Comparison of ENCODE assay signal across 9 cellular contexts in genomic region chr16:67396159-67396774, GRCh38. TPM values are rescaled to one million over a fixed set of nuclear protein-coding genes. Genes with fewer than 3 reads are reported as not detected.
DNase-seq lines count a peak whose midpoint lies in the region; ATAC-seq, FAIRE-seq and TF ChIP-seq lines count a peak whose summit lies in the region.
"Had no signal": no experiment of that assay in that cellular context is flagged by ENCODE, and none has a peak within 500 bp of the region (broad histone marks: within the 10 kb centered on the region; RNA-seq: fewer than 3 reads in every experiment).

No MANE protein-coding gene starts in this region.

- no peak overlapping the region for H3K4me3 Mint-ChIP-seq in naive thymus-derived CD4-positive, alpha-beta T cell

- no peaks in the 10 kb centered on the region for H3K9me3 ChIP-seq in iPS-18a (ENCODE audit: control insufficient read depth, low read depth, low read length)
- no peaks in the 10 kb centered on the region for H3K9me3 ChIP-seq in small intestine (ENCODE audit: control insufficient read depth, low read depth)
- H3K9me3 ChIP-seq in naive thymus-derived CD4-positive, alpha-beta T cell (ENCODE audit: control insufficient read depth in 2 of 3, low read length in 3 of 3), result no peaks in the 10 kb centered on the region

- no peaks in the 10 kb centered on the region for H3K9me3 Mint-ChIP-seq in naive thymus-derived CD4-positive, alpha-beta T cell

- in situ Hi-C loops in astrocyte of the spinal cord (cut with HindIII; ENCODE audit: low sequenced_read_pairs), result no loop called here

- H3K36me3 ChIP-seq in iPS-18a (ENCODE audit: control insufficient read depth, low read depth, low read length) (no peaks in the 10 kb centered on the region), small intestine (ENCODE audit: control insufficient read depth in 2 of 2, insufficient read depth in 2 of 2, low read length in 2 of 2) (no peaks in the 10 kb centered on the region)
- no peaks in the 10 kb centered on the region for H3K36me3 ChIP-seq in naive thymus-derived CD4-positive, alpha-beta T cell (ENCODE audit: control insufficient read depth in 2 of 3, insufficient read depth in 3 of 3, low read length in 3 of 3)

- POLR2A ChIA-PET in naive thymus-derived CD4-positive, alpha-beta T cell (lab: Charles Lee), result no interaction called here

- H3K27ac ChIP-seq in iPS-18a (ENCODE audit: low read length) (no peak overlapping the region), small intestine (ENCODE audit: low read depth in 1 of 2, low read length in 1 of 2) (peak overlapping the region; percentile 22 to 64)
- no peak overlapping the region for H3K27ac ChIP-seq in naive thymus-derived CD4-positive, alpha-beta T cell (ENCODE audit: low read depth, low read length)

- no peak overlapping the region for H3K9ac ChIP-seq in iPS-18a (ENCODE audit: low read length)

- intact Hi-C loops in naive thymus-derived CD4-positive, alpha-beta T cell (cut with micrococcal nuclease), result loop anchor here in 1 of 2 donors (5.0 kb wide), 1 partner anchor 119 kb away; the partner anchor contains the start of gene PLEKHG4

- no peak for FAIRE-seq in small intestine (lab: Jason Lieb, UNC)

- H3K27ac Mint-ChIP-seq in naive thymus-derived CD4-positive, alpha-beta T cell, result no peak overlapping the region
- H3K27ac Mint-ChIP-seq: activated naive CD8-positive, alpha-beta T cell had no signal

- WGBS in small intestine, 3 donors, result 8 to 27% (median 21%) methylated on average over 27 of the region's 27 CpGs

- TF ChIP-seq CTCF in astrocyte of the spinal cord (IDR thresholded peaks at IDR 0.05; ENCODE audit: low read depth, low read length), result no peak

- ATAC-seq in HG03039 (IDR thresholded peaks at IDR 0.05; ENCODE audit: unreplicated experiment), result no peak
- ATAC-seq in naive thymus-derived CD4-positive, alpha-beta T cell, result no peak

- no peak overlapping the region for H3K4me3 ChIP-seq in astrocyte of the spinal cord (ENCODE audit: low read depth, low read length)
- H3K4me3 ChIP-seq in iPS-18a (ENCODE audit: low read length), result peak overlapping the region; percentile 22
- no peak overlapping the region for H3K4me3 ChIP-seq in small intestine (ENCODE audit: low read depth in 1 of 2, low read length in 2 of 2)
- H3K4me3 ChIP-seq in naive thymus-derived CD4-positive, alpha-beta T cell (ENCODE audit: low read length), result no peak overlapping the region

- H3K4me1 Mint-ChIP-seq in naive thymus-derived CD4-positive, alpha-beta T cell, result peaks cover 6 to 18% (median 6%) of the 10 kb centered on the region in 7 donors

- no peaks in the 10 kb centered on the region for H3K36me3 Mint-ChIP-seq in naive thymus-derived CD4-positive, alpha-beta T cell
- H3K36me3 Mint-ChIP-seq: activated naive CD8-positive, alpha-beta T cell had no signal

- H3K27me3 ChIP-seq in iPS-18a (ENCODE audit: control insufficient read depth, insufficient read depth, low read length) (peaks cover 60% of the 10 kb centered on the region), small intestine (ENCODE audit: control insufficient read depth in 2 of 2, insufficient read depth in 2 of 2, low read length in 2 of 2) (no peaks in the 10 kb centered on the region)
- H3K27me3 ChIP-seq in naive thymus-derived CD4-positive, alpha-beta T cell (ENCODE audit: control insufficient read depth in 2 of 2, insufficient read depth in 2 of 2, low read length in 2 of 2), result peaks cover 4 to 11% of the 10 kb centered on the region in 2 donors

- DNase-seq in DMS 273 treated with DMSO at 0.1 percent for 48 hours (lab: John Stamatoyannopoulos, UW) (peak; percentile 75), NCI-H1930 (lab: John Stamatoyannopoulos, UW) (peak; percentile 36 to 56), astrocyte of the spinal cord (ENCODE audit: low read depth, low spot score) (peak; percentile 78), small intestine (peak; percentile 91), foreskin melanocyte (no peak)
- no peak for DNase-seq in naive thymus-derived CD4-positive, alpha-beta T cell

- peaks cover 16 to 41% (median 29%) of the 10 kb centered on the region in 5 donors for H3K27me3 Mint-ChIP-seq in naive thymus-derived CD4-positive, alpha-beta T cell

- H3K4me1 ChIP-seq in iPS-18a (ENCODE audit: control insufficient read depth, low read depth, low read length) (peaks cover 21% of the 10 kb centered on the region), small intestine (ENCODE audit: control insufficient read depth in 2 of 2, insufficient read depth in 1 of 2, low read depth in 1 of 2, low read length in 1 of 2) (peaks cover 0 to 20% of the 10 kb centered on the region in 2 donors)
- peaks cover 7 to 8% of the 10 kb centered on the region in 2 donors for H3K4me1 ChIP-seq in naive thymus-derived CD4-positive, alpha-beta T cell (ENCODE audit: control insufficient read depth in 2 of 2, insufficient read depth in 2 of 2, low read length in 2 of 2)

- CTCF ChIA-PET in naive thymus-derived CD4-positive, alpha-beta T cell (lab: Charles Lee), result no interaction called here

RNA-seq across cellular contexts. Expression of gene TPPP3, which starts 3.0 kb away (rescaled TPM):
- polyA plus RNA-seq in small intestine, result 10 to 100 TPM; 10.3 to 34.8 (median 19.9) TPM
- total RNA-seq in naive thymus-derived CD4-positive, alpha-beta T cell, result 10 to 100 TPM in 1 of 5 experiments, under 1 TPM in 1, not detected in 3; 0.37 to 18.7 TPM
- polyA plus RNA-seq in naive thymus-derived CD4-positive, alpha-beta T cell, result under 1 TPM in 1 of 2 donors, not detected in 1; 0.19 TPM

RNA-seq across cellular contexts. Expression of gene ZDHHC1, which starts 20.0 kb away (rescaled TPM):
- polyA plus RNA-seq in small intestine, result 1 to 10 TPM in 2 of 3 donors, not detected in 1; 1.9 to 5.3 TPM
- total RNA-seq in naive thymus-derived CD4-positive, alpha-beta T cell, result 1 to 10 TPM in 1 of 5 experiments, under 1 TPM in 2, not detected in 2; 0.34 to 3.6 (median 0.48) TPM
- polyA plus RNA-seq in naive thymus-derived CD4-positive, alpha-beta T cell, result not detected

RNA-seq across cellular contexts. Expression of gene HSD11B2, which starts 34.7 kb away (rescaled TPM):
- 100 to 1,000 TPM in 2 of 3 donors, 10 to 100 TPM in 1; 93.7 to 166 (median 129) TPM for polyA plus RNA-seq in small intestine
- total RNA-seq in naive thymus-derived CD4-positive, alpha-beta T cell, result under 1 TPM in 1 of 5 experiments, not detected in 4; 0.17 TPM
- polyA plus RNA-seq in naive thymus-derived CD4-positive, alpha-beta T cell, result not detected

Comparison
In these comparisons a context has a peak if more than half of its experiments do, and no peak if none do; other contexts are left out.
1. DNase-seq: peak in DMS 273 treated with DMSO at 0.1 percent for 48 hours (single experiment), NCI-H1930 (2 of 2), astrocyte of the spinal cord (single experiment) and small intestine (single experiment); none in foreskin melanocyte (single experiment) and naive thymus-derived CD4-positive, alpha-beta T cell (0 of 9).
2. H3K27ac ChIP-seq: peak in small intestine (2 of 2); none in iPS-18a (single experiment) and naive thymus-derived CD4-positive, alpha-beta T cell (single experiment).
3. RNA of gene TPPP3, which starts 3.0 kb away (polyA plus RNA-seq): 10.3 to 34.8 TPM in small intestine; 0.19 TPM in naive thymus-derived CD4-positive, alpha-beta T cell; every median in the first group is over 4 times any median in the second.
4. RNA of gene HSD11B2, which starts 34.7 kb away (polyA plus RNA-seq): 93.7 to 166 TPM in small intestine; not detected in naive thymus-derived CD4-positive, alpha-beta T cell; every median in the first group is over 10 times any median in the second.